Comparison of ENCODE assay signal across 16 cellular contexts in the genomic region with DNA sequence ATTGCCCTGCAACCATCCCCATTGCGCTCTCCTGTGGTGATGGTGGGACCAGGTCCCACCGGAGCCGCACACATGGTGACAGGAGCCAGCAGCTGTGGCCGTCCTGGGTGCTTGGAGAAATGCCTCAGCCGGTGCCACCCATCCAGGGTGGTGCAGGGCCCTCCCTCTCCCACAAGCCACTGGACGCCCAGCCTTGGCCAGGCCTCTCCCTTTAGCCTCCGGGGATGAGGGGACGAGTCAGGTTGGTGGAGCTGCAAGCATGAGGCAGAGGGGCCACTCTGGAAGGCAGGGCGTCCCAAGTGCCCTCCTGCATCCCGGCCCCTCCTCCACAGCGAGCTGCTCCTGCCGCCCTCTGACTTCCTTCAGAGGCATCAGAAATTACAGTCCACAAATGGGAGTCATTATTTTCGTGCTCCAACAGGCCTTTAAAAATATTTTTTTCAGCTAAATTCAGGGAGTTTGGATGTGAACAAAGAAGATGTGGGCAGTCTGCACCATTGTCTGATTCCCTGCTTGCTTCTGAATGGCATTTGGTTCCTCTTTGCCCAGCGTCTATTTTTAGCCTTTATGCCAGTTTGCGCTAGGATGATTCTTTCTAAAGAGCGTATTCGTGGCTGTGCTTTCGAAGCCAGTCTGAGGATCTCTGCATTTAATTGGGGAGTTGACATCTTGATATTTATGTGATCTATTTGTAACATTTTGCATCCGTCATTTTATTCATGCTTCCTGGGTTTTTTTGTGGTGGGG.
DNase-seq lines count a peak whose midpoint lies in the region; ATAC-seq and TF ChIP-seq lines count a peak whose summit lies in the region.
"Had no signal": no experiment of that assay in that cellular context is flagged by ENCODE, and none has a peak within 500 bp of the region (broad histone marks: within the 10 kb centered on the region; RNA-seq: fewer than 3 reads in every experiment).

No MANE protein-coding gene starts in this region.

- ATAC-seq in heart right ventricle (peak in 5 of 8 donors; percentile 29 to 69 (median 41)), sciatic nerve (no peak), GM21529 (IDR thresholded peaks at IDR 0.05; ENCODE audit: unreplicated experiment) (no peak)
- ATAC-seq in activated CD4-positive, CD25-positive, alpha-beta regulatory T cell treated with anti-CD3 and anti-CD28 coated beads, Interleukin-2, amount 50 U/mL, for 24 hours, result no peak
- ATAC-seq: left lobe of liver had no signal

- intact Hi-C loops in heart right ventricle (cut with DNase I), result no loop called here
- intact Hi-C loops in sciatic nerve (cut with DNase I), result no loop called here
- intact Hi-C loops in prostate gland (cut with DNase I), result no loop called here

- no peak for DNase-seq in heart right ventricle
- no peak for DNase-seq in right atrium auricular region (ENCODE audit: low spot score)
- peak; percentile 19 for DNase-seq in RPMI7951 (ENCODE audit: low read depth)
- DNase-seq in left kidney (ENCODE audit: low read depth, low spot score), result peak; percentile 40
- no peak for DNase-seq in sciatic nerve (ENCODE audit: low spot score)
- no peak for DNase-seq in prostate gland (ENCODE audit: low spot score)
- DNase-seq: activated CD4-positive, alpha-beta T cell treated with anti-CD3 and anti-CD28 coated beads, Interleukin-2, amount 50 U/mL, for 4 hours; Caco-2; GOT3; NCI-H1930; NCI-H510A treated with DMSO at 0.1 percent for 48 hours; PC-9 had no signal

- TF ChIP-seq POLR2A in prostate gland (IDR thresholded peaks at IDR 0.05), result no peak

- no peak overlapping the region for H3K27ac ChIP-seq in heart right ventricle
- peak overlapping the region in 1 of 2 donors; percentile 13 for H3K27ac ChIP-seq in right atrium auricular region
- no peak overlapping the region for H3K27ac ChIP-seq in prostate gland
- H3K27ac ChIP-seq: cardiac muscle cell, PC-9 had no signal

- TF ChIP-seq CTCF in heart right ventricle (IDR thresholded peaks at IDR 0.05), result no peak
- TF ChIP-seq CTCF in right atrium auricular region (IDR thresholded peaks at IDR 0.05), result no peak
- TF ChIP-seq CTCF in prostate gland (IDR thresholded peaks at IDR 0.05), result no peak

- H3K9me3 ChIP-seq in heart right ventricle, result no peaks in the 10 kb centered on the region
- no peaks in the 10 kb centered on the region for H3K9me3 ChIP-seq in right atrium auricular region
- no peaks in the 10 kb centered on the region for H3K9me3 ChIP-seq in prostate gland
- H3K9me3 ChIP-seq: Caco-2 had no signal

- peaks cover 0 to 7% (median 0%) of the 10 kb centered on the region in 9 donors for H3K4me1 ChIP-seq in heart right ventricle
- H3K4me1 ChIP-seq in right atrium auricular region, result peaks cover 0 to 14% of the 10 kb centered on the region in 2 donors
- no peaks in the 10 kb centered on the region for H3K4me1 ChIP-seq in prostate gland (replicated peaks)
- H3K4me1 ChIP-seq: Caco-2 had no signal

- WGBS in heart right ventricle, 2 donors, result 57 to 64% methylated on average over 19 of the region's 19 CpGs
- WGBS in prostate gland, result 53% methylated on average over 19 of the region's 19 CpGs

- H3K27me3 ChIP-seq in heart right ventricle (no peaks in the 10 kb centered on the region), right atrium auricular region (no peaks in the 10 kb centered on the region), prostate gland (replicated peaks; ENCODE audit: insufficient read depth) (no peaks in the 10 kb centered on the region)

- H3K36me3 ChIP-seq in heart right ventricle (peaks cover 0 to 16% (median 0%) of the 10 kb centered on the region in 9 donors), right atrium auricular region (peaks cover 25% of the 10 kb centered on the region), prostate gland (no peaks in the 10 kb centered on the region)
- H3K36me3 ChIP-seq: cardiac muscle cell had no signal

- H3K4me3 ChIP-seq in heart right ventricle (peak overlapping the region in 1 of 10 donors; percentile 6), right atrium auricular region (no peak overlapping the region), prostate gland (no peak overlapping the region)
- H3K4me3 ChIP-seq: cardiac muscle cell, PC-9 had no signal

Comparison
In these comparisons a context has a peak if more than half of its experiments do, and no peak if none do; other contexts are left out.
1. ATAC-seq: peak in heart right ventricle (5 of 8); none in sciatic nerve (single experiment), GM21529 (single experiment) and activated CD4-positive, CD25-positive, alpha-beta regulatory T cell treated with anti-CD3 and anti-CD28 coated beads, Interleukin-2, amount 50 U/mL, for 24 hours (0 of 2).
2. DNase-seq: peak in RPMI7951 (single experiment) and left kidney (single experiment); none in heart right ventricle (0 of 2), right atrium auricular region (single experiment), sciatic nerve (single experiment) and prostate gland (single experiment).